In the genomic region with DNA sequence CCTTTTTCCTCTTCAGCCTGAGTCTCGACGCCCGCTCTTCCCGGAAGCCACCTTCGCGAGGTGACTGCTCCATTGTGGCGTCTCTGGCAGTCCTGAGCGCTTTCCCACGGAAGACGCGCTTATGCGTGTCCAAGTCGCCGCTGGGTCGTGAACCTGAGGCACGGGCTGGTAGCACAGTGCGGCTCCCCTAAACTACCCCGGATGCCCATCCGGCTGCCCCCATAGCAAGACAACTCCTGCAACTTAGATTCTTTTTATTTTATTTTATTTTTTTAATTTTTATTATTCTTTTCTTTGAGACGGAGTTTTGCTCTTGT, we compare ENCODE assay signal across 8 cellular contexts. TPM values are rescaled to one million over a fixed set of nuclear protein-coding genes. Genes with fewer than 3 reads are reported as not detected.
A peak's percentile ranks its signal among the peaks of the same experiment; 100 is the strongest.
DNase-seq lines count a peak whose midpoint lies in the region; ATAC-seq and TF ChIP-seq lines count a peak whose summit lies in the region.

No MANE protein-coding gene starts in this region.

- H3K9me3 Mint-ChIP-seq in CD14-positive monocyte = peaks cover 0 to 16% (median 4%) of the 10 kb centered on the region in 7 donors
- peaks cover 0 to 2% (median 0%) of the 10 kb centered on the region in 9 donors for H3K9me3 Mint-ChIP-seq in naive thymus-derived CD8-positive, alpha-beta T cell

- TF ChIP-seq CTCF in CD14-positive monocyte (IDR thresholded peaks at IDR 0.05) (no peak), choroid plexus epithelial cell (conservative IDR thresholded peaks at IDR 0.05; ENCODE audit: low read depth, low read length) (no peak)

- in situ Hi-C loops in ACHN (cut with HindIII; ENCODE audit: low pct_ligation_motif_present, low pct_unique_long_range_greater_than_20kb, low sequenced_read_pairs) = no loop called here

- H3K4me1 Mint-ChIP-seq in CD14-positive monocyte = peaks cover 28% of the 10 kb centered on the region
- peaks cover 16 to 43% (median 39%) of the 10 kb centered on the region in 4 donors for H3K4me1 Mint-ChIP-seq in naive thymus-derived CD8-positive, alpha-beta T cell

- intact Hi-C loops in CD14-positive monocyte (cut with micrococcal nuclease) = loop anchor here in 1 of 2 donors (5.0 to 10.0 kb wide), 2 partner anchors 151 to 353 kb away; a partner anchor contains a TSS

- peaks cover 28 to 42% (median 33%) of the 10 kb centered on the region in 3 donors for H3K27me3 Mint-ChIP-seq in CD14-positive monocyte (ENCODE audit: low read depth in 3 of 3)
- no peaks in the 10 kb centered on the region for H3K27me3 Mint-ChIP-seq in naive thymus-derived CD8-positive, alpha-beta T cell

- DNase-seq in CD14-positive monocyte (ENCODE audit: low spot score) (no peak), choroid plexus epithelial cell (ENCODE audit: low read depth) (no peak), globus pallidus (ENCODE audit: low spot score) (no peak), ACHN (no peak), COLO668 (lab: John Stamatoyannopoulos, UW; ENCODE audit: unreplicated experiment) (no peak)
- no peak for DNase-seq in naive thymus-derived CD8-positive, alpha-beta T cell
- DNase-seq in activated CD4-positive, alpha-beta T cell treated with anti-CD3 and anti-CD28 coated beads for 1 hour = no peak

- ATAC-seq in HG03175 (IDR thresholded peaks at IDR 0.05; ENCODE audit: unreplicated experiment) = peak; percentile 26
- ATAC-seq in naive thymus-derived CD8-positive, alpha-beta T cell = peak; percentile 17 to 29

- peaks cover 0 to 3% of the 10 kb centered on the region in 2 donors for H3K36me3 Mint-ChIP-seq in CD14-positive monocyte
- H3K36me3 Mint-ChIP-seq in naive thymus-derived CD8-positive, alpha-beta T cell = no peaks in the 10 kb centered on the region

- POLR2A ChIA-PET in naive thymus-derived CD8-positive, alpha-beta T cell (lab: Charles Lee) = interaction anchor here (0.5 to 2.9 kb wide), 6 partner anchors 8 to 175 kb away, joined by 3 to 17 read pairs (median 6); a partner anchor contains a TSS

- peak overlapping the region; percentile 78 to 91 (median 90) for H3K27ac Mint-ChIP-seq in CD14-positive monocyte
- H3K27ac Mint-ChIP-seq in naive thymus-derived CD8-positive, alpha-beta T cell = peak overlapping the region; percentile 82 to 94 (median 92)

- peak overlapping the region; percentile 55 for H3K4me3 ChIP-seq in choroid plexus epithelial cell (ENCODE audit: low read depth, low read length)

- peak overlapping the region; percentile 97 to 99 for H3K4me3 Mint-ChIP-seq in CD14-positive monocyte
- peak overlapping the region; percentile 88 to 99 (median 96) for H3K4me3 Mint-ChIP-seq in naive thymus-derived CD8-positive, alpha-beta T cell

RNA-seq across cellular contexts. Expression of a gene that starts 2.1 kb away (rescaled TPM):
- polyA plus RNA-seq in CD14-positive monocyte = not detected
- under 1 TPM; 0.22 to 0.36 TPM for total RNA-seq in naive thymus-derived CD8-positive, alpha-beta T cell
- under 1 TPM in 1 of 3 donors, not detected in 2; 0.64 TPM for polyA plus RNA-seq in naive thymus-derived CD8-positive, alpha-beta T cell

RNA-seq across cellular contexts. Expression of a gene that starts 7.2 kb away (rescaled TPM):
- polyA plus RNA-seq in CD14-positive monocyte = 10 to 100 TPM; 27.8 to 29.5 TPM
- 1 to 10 TPM; 6.3 to 8.0 TPM for total RNA-seq in naive thymus-derived CD8-positive, alpha-beta T cell
- polyA plus RNA-seq in naive thymus-derived CD8-positive, alpha-beta T cell = 1 to 10 TPM; 2.4 to 9.6 (median 4.6) TPM

RNA-seq across cellular contexts. Expression of a gene that starts 26.3 kb away (rescaled TPM):
- polyA plus RNA-seq in CD14-positive monocyte = 1 to 10 TPM; 4.3 to 5.5 TPM
- 100 to 1,000 TPM; 211 to 228 TPM for total RNA-seq in naive thymus-derived CD8-positive, alpha-beta T cell
- 10 to 100 TPM; 14.3 to 20.2 (median 19.2) TPM for polyA plus RNA-seq in naive thymus-derived CD8-positive, alpha-beta T cell
